Comparison of ENCODE assay signal across 14 cellular contexts in the genomic region with DNA sequence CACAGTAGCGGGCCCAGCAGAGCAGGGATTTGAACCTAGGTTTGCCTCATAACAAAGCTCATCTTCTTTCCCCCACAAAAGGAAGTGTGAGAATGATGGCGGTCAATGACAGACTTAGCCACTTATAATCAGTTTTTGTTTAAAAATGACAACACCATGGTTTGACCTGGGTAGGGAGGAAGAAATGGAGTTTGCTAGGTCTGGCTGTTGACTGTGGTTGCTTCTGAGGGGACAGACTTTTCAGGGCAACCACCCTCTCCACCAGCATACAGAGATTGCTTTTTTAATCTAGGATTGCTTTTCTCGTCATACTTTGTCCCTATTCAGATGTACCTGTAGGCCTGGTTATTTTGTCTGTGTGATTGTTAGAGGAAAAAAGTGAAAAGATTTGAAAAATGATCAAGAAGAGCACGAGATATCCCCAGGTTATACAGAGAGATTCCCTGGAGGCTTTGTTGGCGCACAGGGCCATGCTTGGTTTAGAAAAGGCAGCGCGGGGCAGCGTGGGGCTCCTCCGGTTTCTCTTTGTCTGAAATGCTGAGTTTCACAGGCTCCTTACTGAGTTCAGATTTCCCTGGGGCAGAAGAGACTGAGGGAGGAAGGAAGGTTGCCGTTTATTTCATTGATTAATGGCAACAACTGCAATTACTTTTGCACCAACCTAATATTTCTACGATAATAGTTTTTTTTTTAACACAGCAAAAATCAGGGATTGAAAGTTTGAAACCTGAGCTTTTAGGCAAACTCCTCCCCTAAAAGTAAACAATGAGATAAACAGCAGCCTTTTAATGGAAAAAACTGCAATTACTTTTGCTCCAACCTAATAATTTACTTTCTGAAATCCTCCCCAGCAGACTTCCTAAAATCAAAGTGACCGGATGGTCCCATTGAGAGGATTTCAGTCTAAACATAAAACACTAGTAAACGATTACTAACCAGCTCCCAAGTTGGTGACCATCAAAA.
DNase-seq lines count a peak whose midpoint lies in the region; ATAC-seq, FAIRE-seq and TF ChIP-seq lines count a peak whose summit lies in the region.
"Had no signal": no experiment of that assay in that cellular context is flagged by ENCODE, and none has a peak within 500 bp of the region (broad histone marks: within the 10 kb centered on the region; RNA-seq: fewer than 3 reads in every experiment).

No MANE protein-coding gene starts in this region.

- H3K27ac Mint-ChIP-seq in WTC11, result peak overlapping the region; percentile 96

- DNase-seq in NCI-H187 (lab: John Stamatoyannopoulos, UW), result peak; percentile 56 to 72
- no peak for DNase-seq in NCI-H187 treated with DMSO at 0.1 percent for 48 hours (lab: John Stamatoyannopoulos, UW)
- peak; percentile 44 for DNase-seq in WTC11 (ENCODE audit: low spot score)
- peak; percentile 36 to 55 for DNase-seq in thyroid gland
- no peak for DNase-seq in activated effector memory CD4-positive, alpha-beta T cell treated with Interleukin-2 at 50 U/mL for 16 hours
- no peak for DNase-seq in tibial artery
- no peak for DNase-seq in GF-D8 (lab: John Stamatoyannopoulos, UW)
- DNase-seq: amygdala, hippocampal formation, NCI-H510A had no signal

- no peaks in the 10 kb centered on the region for H3K36me3 Mint-ChIP-seq in WTC11

- TF ChIP-seq POLR2A in thyroid gland (IDR thresholded peaks at IDR 0.05), result no peak

- no peak overlapping the region for H3K4me3 ChIP-seq in thyroid gland (replicated peaks in 1 of 3)
- no peak overlapping the region for H3K4me3 ChIP-seq in tibial artery
- H3K4me3 ChIP-seq: tibial nerve had no signal

- FAIRE-seq in islet of Langerhans (lab: Jason Lieb, UNC), result peak; percentile 47
- FAIRE-seq: A204.1 had no signal

- POLR2A ChIA-PET in WTC11 (lab: Charles Lee), result no interaction called here

- H3K4me3 Mint-ChIP-seq in WTC11, result peak overlapping the region; percentile 10; the same call in 1 of the 2 replicates

- peaks cover 47% of the 10 kb centered on the region for H3K4me1 Mint-ChIP-seq in WTC11

- H3K27me3 ChIP-seq in thyroid gland (no peaks in the 10 kb centered on the region), tibial artery (no peaks in the 10 kb centered on the region)
- H3K27me3 ChIP-seq: tibial nerve had no signal

- intact Hi-C loops in thyroid gland (cut with DNase I) (no loop called here), tibial artery (cut with DNase I; ENCODE audit: low total_unique reads) (no loop called here)

- H3K27ac ChIP-seq in thyroid gland (no peak overlapping the region), tibial artery (no peak overlapping the region)
- H3K27ac ChIP-seq: tibial nerve had no signal

- H3K36me3 ChIP-seq in thyroid gland (no peaks in the 10 kb centered on the region), tibial artery (no peaks in the 10 kb centered on the region)
- H3K36me3 ChIP-seq: tibial nerve had no signal

- peak; percentile 89 for ATAC-seq in WTC11
- ATAC-seq: HCT116 had no signal

- H3K27me3 Mint-ChIP-seq in WTC11 (ENCODE audit: low read depth), result no peaks in the 10 kb centered on the region

- CTCF ChIA-PET in WTC11 (lab: Charles Lee), result interaction anchor here (1.0 to 1.1 kb wide), 2 partner anchors 76 to 157 kb away, joined by 3 read pairs; no protein-coding TSS in a partner anchor

- TF ChIP-seq CTCF in WTC11 (IDR thresholded peaks at IDR 0.05) (no peak), thyroid gland (IDR thresholded peaks at IDR 0.05) (no peak), tibial artery (IDR thresholded peaks at IDR 0.05) (no peak)

- H3K4me1 ChIP-seq in thyroid gland, result peaks cover 12 to 27% of the 10 kb centered on the region in 2 donors
- peaks cover 0 to 25% (median 7%) of the 10 kb centered on the region in 4 donors for H3K4me1 ChIP-seq in tibial artery

- H3K9me3 ChIP-seq in thyroid gland (no peaks in the 10 kb centered on the region), tibial artery (no peaks in the 10 kb centered on the region)
- H3K9me3 ChIP-seq: tibial nerve had no signal

- 63 to 64% methylated on average over 13 of the region's 13 CpGs for WGBS in thyroid gland, 2 donors

- H3K9me3 Mint-ChIP-seq in WTC11, result no peaks in the 10 kb centered on the region

TF ChIP-seq in WTC11, 78 proteins besides CTCF, POLR2A, EP300 and RAD21 (continues in another document):
- TF ChIP-seq, protein P1, sequence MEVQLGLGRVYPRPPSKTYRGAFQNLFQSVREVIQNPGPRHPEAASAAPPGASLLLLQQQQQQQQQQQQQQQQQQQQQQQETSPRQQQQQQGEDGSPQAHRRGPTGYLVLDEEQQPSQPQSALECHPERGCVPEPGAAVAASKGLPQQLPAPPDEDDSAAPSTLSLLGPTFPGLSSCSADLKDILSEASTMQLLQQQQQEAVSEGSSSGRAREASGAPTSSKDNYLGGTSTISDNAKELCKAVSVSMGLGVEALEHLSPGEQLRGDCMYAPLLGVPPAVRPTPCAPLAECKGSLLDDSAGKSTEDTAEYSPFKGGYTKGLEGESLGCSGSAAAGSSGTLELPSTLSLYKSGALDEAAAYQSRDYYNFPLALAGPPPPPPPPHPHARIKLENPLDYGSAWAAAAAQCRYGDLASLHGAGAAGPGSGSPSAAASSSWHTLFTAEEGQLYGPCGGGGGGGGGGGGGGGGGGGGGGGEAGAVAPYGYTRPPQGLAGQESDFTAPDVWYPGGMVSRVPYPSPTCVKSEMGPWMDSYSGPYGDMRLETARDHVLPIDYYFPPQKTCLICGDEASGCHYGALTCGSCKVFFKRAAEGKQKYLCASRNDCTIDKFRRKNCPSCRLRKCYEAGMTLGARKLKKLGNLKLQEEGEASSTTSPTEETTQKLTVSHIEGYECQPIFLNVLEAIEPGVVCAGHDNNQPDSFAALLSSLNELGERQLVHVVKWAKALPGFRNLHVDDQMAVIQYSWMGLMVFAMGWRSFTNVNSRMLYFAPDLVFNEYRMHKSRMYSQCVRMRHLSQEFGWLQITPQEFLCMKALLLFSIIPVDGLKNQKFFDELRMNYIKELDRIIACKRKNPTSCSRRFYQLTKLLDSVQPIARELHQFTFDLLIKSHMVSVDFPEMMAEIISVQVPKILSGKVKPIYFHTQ (CRISPR knock-in tag; IDR thresholded peaks at IDR 0.05), result no peak
- no peak for TF ChIP-seq ESRRA (CRISPR knock-in tag; IDR thresholded peaks at IDR 0.05; ENCODE audit: borderline replicate concordance)
- no peak for TF ChIP-seq FOXJ3 (CRISPR knock-in tag; IDR thresholded peaks at IDR 0.05; ENCODE audit: borderline replicate concordance)
- TF ChIP-seq, protein P2, sequence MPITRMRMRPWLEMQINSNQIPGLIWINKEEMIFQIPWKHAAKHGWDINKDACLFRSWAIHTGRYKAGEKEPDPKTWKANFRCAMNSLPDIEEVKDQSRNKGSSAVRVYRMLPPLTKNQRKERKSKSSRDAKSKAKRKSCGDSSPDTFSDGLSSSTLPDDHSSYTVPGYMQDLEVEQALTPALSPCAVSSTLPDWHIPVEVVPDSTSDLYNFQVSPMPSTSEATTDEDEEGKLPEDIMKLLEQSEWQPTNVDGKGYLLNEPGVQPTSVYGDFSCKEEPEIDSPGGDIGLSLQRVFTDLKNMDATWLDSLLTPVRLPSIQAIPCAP (CRISPR knock-in tag; IDR thresholded peaks at IDR 0.05), result no peak
- TF ChIP-seq, protein P3, sequence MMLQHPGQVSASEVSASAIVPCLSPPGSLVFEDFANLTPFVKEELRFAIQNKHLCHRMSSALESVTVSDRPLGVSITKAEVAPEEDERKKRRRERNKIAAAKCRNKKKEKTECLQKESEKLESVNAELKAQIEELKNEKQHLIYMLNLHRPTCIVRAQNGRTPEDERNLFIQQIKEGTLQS (CRISPR knock-in tag; conservative IDR thresholded peaks at IDR 0.05), result no peak
- TF ChIP-seq, protein P4, sequence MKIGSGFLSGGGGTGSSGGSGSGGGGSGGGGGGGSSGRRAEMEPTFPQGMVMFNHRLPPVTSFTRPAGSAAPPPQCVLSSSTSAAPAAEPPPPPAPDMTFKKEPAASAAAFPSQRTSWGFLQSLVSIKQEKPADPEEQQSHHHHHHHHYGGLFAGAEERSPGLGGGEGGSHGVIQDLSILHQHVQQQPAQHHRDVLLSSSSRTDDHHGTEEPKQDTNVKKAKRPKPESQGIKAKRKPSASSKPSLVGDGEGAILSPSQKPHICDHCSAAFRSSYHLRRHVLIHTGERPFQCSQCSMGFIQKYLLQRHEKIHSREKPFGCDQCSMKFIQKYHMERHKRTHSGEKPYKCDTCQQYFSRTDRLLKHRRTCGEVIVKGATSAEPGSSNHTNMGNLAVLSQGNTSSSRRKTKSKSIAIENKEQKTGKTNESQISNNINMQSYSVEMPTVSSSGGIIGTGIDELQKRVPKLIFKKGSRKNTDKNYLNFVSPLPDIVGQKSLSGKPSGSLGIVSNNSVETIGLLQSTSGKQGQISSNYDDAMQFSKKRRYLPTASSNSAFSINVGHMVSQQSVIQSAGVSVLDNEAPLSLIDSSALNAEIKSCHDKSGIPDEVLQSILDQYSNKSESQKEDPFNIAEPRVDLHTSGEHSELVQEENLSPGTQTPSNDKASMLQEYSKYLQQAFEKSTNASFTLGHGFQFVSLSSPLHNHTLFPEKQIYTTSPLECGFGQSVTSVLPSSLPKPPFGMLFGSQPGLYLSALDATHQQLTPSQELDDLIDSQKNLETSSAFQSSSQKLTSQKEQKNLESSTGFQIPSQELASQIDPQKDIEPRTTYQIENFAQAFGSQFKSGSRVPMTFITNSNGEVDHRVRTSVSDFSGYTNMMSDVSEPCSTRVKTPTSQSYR (CRISPR knock-in tag; IDR thresholded peaks at IDR 0.05), result no peak
- TF ChIP-seq FOXK1 (CRISPR knock-in tag; IDR thresholded peaks at IDR 0.05), result no peak
- TF ChIP-seq CBFB (CRISPR knock-in tag; IDR thresholded peaks at IDR 0.05; ENCODE audit: low read depth), result no peak
- TF ChIP-seq RORB (CRISPR knock-in tag; IDR thresholded peaks at IDR 0.05), result no peak
- no peak for TF ChIP-seq NFYB (CRISPR knock-in tag; conservative IDR thresholded peaks at IDR 0.05; ENCODE audit: low read depth)
- TF ChIP-seq, protein P5, sequence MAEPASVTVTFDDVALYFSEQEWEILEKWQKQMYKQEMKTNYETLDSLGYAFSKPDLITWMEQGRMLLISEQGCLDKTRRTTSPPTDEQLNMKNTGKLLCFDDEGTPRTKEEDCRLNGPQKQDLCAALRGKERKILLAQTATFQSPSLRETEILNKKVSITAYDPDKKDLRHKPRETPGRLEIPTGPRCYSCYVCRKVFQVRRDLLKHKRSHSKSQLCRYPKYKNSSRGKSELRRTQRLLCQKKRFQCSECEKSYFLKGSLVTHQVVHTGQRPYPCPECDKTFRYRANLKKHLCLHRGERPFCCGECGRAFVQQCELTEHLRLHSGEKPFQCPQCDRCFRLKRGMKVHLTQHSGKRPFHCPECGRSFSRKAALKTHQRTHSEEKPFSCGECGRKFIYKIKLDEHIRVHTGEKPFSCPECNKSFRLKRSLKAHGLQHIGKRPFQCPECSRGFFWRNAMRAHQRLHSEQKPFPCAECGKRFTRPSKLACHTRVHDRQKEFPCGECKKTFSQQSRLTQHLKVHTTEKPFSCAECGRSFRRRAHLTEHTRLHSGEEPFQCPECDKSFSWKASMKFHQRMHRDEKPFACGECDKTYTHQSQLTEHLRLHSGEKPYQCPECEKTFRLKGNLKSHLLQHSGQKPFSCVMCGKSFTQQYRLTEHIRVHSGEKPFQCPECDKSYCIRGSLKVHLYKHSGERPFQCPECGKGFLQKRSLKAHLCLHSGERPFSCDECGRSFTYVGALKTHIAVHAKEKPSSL (CRISPR knock-in tag; conservative IDR thresholded peaks at IDR 0.05), result no peak
- no peak for TF ChIP-seq ZBTB21 (CRISPR knock-in tag; IDR thresholded peaks at IDR 0.05; ENCODE audit: borderline replicate concordance)

Comparison
In these comparisons a context has a peak if more than half of its experiments do, and no peak if none do; other contexts are left out.
1. DNase-seq: peak in NCI-H187 (2 of 2), WTC11 (single experiment) and thyroid gland (2 of 2); none in NCI-H187 treated with DMSO at 0.1 percent for 48 hours (single experiment), activated effector memory CD4-positive, alpha-beta T cell treated with Interleukin-2 at 50 U/mL for 16 hours (single experiment), tibial artery (0 of 2) and GF-D8 (single experiment).